ENCODE assay signal across 8 cellular contexts in genomic region chr3:34260266-34260990, GRCh38.
DNase-seq lines count a peak whose midpoint lies in the region; ATAC-seq and TF ChIP-seq lines count a peak whose summit lies in the region.

No MANE protein-coding gene starts in this region.

- DNase-seq in AG09309 (ENCODE audit: low read depth): peak; percentile 7
- DNase-seq in HK-2 (ENCODE audit: unreplicated experiment): peak; percentile 3
- peak; percentile 15 for DNase-seq in SKM-1 (lab: John Stamatoyannopoulos, UW; ENCODE audit: unreplicated experiment)
- peak; percentile 44 for DNase-seq in fibroblast of mammary gland (ENCODE audit: low read depth)
- DNase-seq in omental fat pad (ENCODE audit: low spot score): peak; percentile 31
- no peak for DNase-seq in activated CD8-positive, alpha-beta memory T cell treated with anti-CD3 and anti-CD28 coated beads for 24 hours

- peak; percentile 47 for ATAC-seq in omental fat pad (ENCODE audit: low FRiP score)
- no peak for ATAC-seq in GM21526 (IDR thresholded peaks at IDR 0.05; ENCODE audit: low FRiP score, unreplicated experiment)

- H3K4me3 ChIP-seq in AG09309 (ENCODE audit: control insufficient read depth, low read depth, low read length) (no peak overlapping the region), fibroblast of mammary gland (ENCODE audit: control insufficient read depth, low read depth, low read length) (no peak overlapping the region)

- TF ChIP-seq CTCF in AG09309 (IDR thresholded peaks at IDR 0.05; ENCODE audit: control insufficient read depth, insufficient read depth, low read depth, low read length, missing control alignments) (peak; percentile 48), GM12872 (IDR thresholded peaks at IDR 0.05; ENCODE audit: insufficient read depth, low read depth, low read length) (peak; percentile 65), fibroblast of mammary gland (conservative IDR thresholded peaks at IDR 0.05; ENCODE audit: control insufficient read depth, insufficient read depth, low read depth, low read length) (peak; percentile 69), omental fat pad (IDR thresholded peaks at IDR 0.05) (no peak)

Comparison
In these comparisons a context has a peak if more than half of its experiments do, and no peak if none do; other contexts are left out.
1. CTCF ChIP-seq: peak in AG09309 (single experiment), GM12872 (single experiment) and fibroblast of mammary gland (single experiment); none in omental fat pad (0 of 3).